ENCODE assay signal across 21 cellular contexts in genomic region chr10:85148693-85149640, GRCh38.
"Had no signal": no experiment of that assay in that cellular context is flagged by ENCODE, and none has a peak within 500 bp of the region (broad histone marks: within the 10 kb centered on the region; RNA-seq: fewer than 3 reads in every experiment).

No MANE protein-coding gene starts in this region.

- H3K36me3 ChIP-seq: transverse colon had no signal

- H3K4me3 Mint-ChIP-seq: activated B cell treated with CpG ODN at 0.5 μM for 24 hours; activated CD4-positive, alpha-beta memory T cell treated with anti-CD3 and anti-CD28 coated beads for 36 hours; activated naive CD4-positive, alpha-beta T cell treated with anti-CD3 and anti-CD28 coated beads, Interleukin-2, amount 10 ng/mL, durations not matched to agents 7 days and 5 days; activated naive CD8-positive, alpha-beta T cell treated with anti-CD3 and anti-CD28 coated beads, Interleukin-2, amount 50 U/mL, for 24 hours; activated T-cell treated with anti-CD3 and anti-CD28 coated beads, Interleukin-2, amount 50 U/mL, for 24 hours; brain; natural killer cell had no signal

- H3K4me1 Mint-ChIP-seq: activated B cell treated with CpG ODN at 0.5 μM for 24 hours; activated naive CD4-positive, alpha-beta T cell treated with anti-CD3 and anti-CD28 coated beads, Interleukin-2, amount 10 ng/mL, durations not matched to agents 7 days and 5 days; activated naive CD8-positive, alpha-beta T cell treated with anti-CD3 and anti-CD28 coated beads, Interleukin-2, amount 50 U/mL, for 24 hours; natural killer cell had no signal

- H3K27ac ChIP-seq: dorsolateral prefrontal cortex, transverse colon had no signal

- FAIRE-seq: keratinocyte had no signal

- H3K9me3 Mint-ChIP-seq: activated CD4-positive, alpha-beta memory T cell treated with anti-CD3 and anti-CD28 coated beads for 36 hours; activated naive CD4-positive, alpha-beta T cell treated with anti-CD3 and anti-CD28 coated beads, Interleukin-2, amount 10 ng/mL, durations not matched to agents 7 days and 5 days; activated naive CD8-positive, alpha-beta T cell treated with anti-CD3 and anti-CD28 coated beads, Interleukin-2, amount 50 U/mL, for 24 hours; activated T-cell treated with anti-CD3 and anti-CD28 coated beads, Interleukin-2, amount 50 U/mL, for 24 hours; activated T-helper 2 cell treated with anti-CD3 and anti-CD28 coated beads, Interferon-gamma antibody, Interleukin-2, Interleukin-4, amounts not matched to agents 10 μg/mL and 5 μg/mL and 100 μg/mL, durations not matched to agents 14 hours and 24 hours and 36 hours had no signal

- H3K9me3 ChIP-seq: transverse colon had no signal

- DNase-seq: activated B cell treated with CpG ODN at 0.5 μM for 24 hours; activated CD4-positive, alpha-beta memory T cell treated with anti-CD3 and anti-CD28 coated beads for 36 hours; activated CD4-positive, alpha-beta T cell treated with anti-CD3 and anti-CD28 coated beads for 4 hours; activated naive CD4-positive, alpha-beta T cell treated with anti-CD3 and anti-CD28 coated beads, Interleukin-2, amount 10 ng/mL, durations not matched to agents 7 days and 5 days; activated naive CD8-positive, alpha-beta T cell treated with anti-CD3 and anti-CD28 coated beads, Interleukin-2, amount 50 U/mL, for 24 hours; activated T-cell treated with anti-CD3 and anti-CD28 coated beads, Interleukin-2, amount 50 U/mL, for 24 hours; anterior cingulate cortex; dorsolateral prefrontal cortex; foreskin fibroblast; hippocampal formation; natural killer cell; nucleus accumbens; retina; stimulated activated naive CD4-positive, alpha-beta T cell treated with Interleukin-2 at 50 U/mL for 16 hours; T-helper 1 cell; T-helper 9 cell; transverse colon had no signal

- H3K27ac Mint-ChIP-seq: activated B cell treated with CpG ODN at 0.5 μM for 24 hours; activated CD4-positive, alpha-beta memory T cell treated with anti-CD3 and anti-CD28 coated beads for 36 hours; activated naive CD4-positive, alpha-beta T cell treated with anti-CD3 and anti-CD28 coated beads, Interleukin-2, amount 10 ng/mL, durations not matched to agents 7 days and 5 days; activated naive CD8-positive, alpha-beta T cell treated with anti-CD3 and anti-CD28 coated beads, Interleukin-2, amount 50 U/mL, for 24 hours; activated T-cell treated with anti-CD3 and anti-CD28 coated beads, Interleukin-2, amount 50 U/mL, for 24 hours; activated T-helper 2 cell treated with anti-CD3 and anti-CD28 coated beads, Interferon-gamma antibody, Interleukin-2, Interleukin-4, amounts not matched to agents 10 μg/mL and 5 μg/mL and 100 μg/mL, durations not matched to agents 14 hours and 24 hours and 36 hours; natural killer cell had no signal

- ATAC-seq: activated naive CD8-positive, alpha-beta T cell treated with anti-CD3 and anti-CD28 coated beads, Interleukin-2, amount 50 U/mL, for 24 hours; left lobe of liver; natural killer cell had no signal

- H3K27me3 ChIP-seq: transverse colon had no signal

- H3K4me3 ChIP-seq: dorsolateral prefrontal cortex, transverse colon had no signal

- H3K27me3 Mint-ChIP-seq: activated B cell treated with CpG ODN at 0.5 μM for 24 hours; activated CD4-positive, alpha-beta memory T cell treated with anti-CD3 and anti-CD28 coated beads for 36 hours; activated naive CD4-positive, alpha-beta T cell treated with anti-CD3 and anti-CD28 coated beads, Interleukin-2, amount 10 ng/mL, durations not matched to agents 7 days and 5 days; activated naive CD8-positive, alpha-beta T cell treated with anti-CD3 and anti-CD28 coated beads, Interleukin-2, amount 50 U/mL, for 24 hours; activated T-cell treated with anti-CD3 and anti-CD28 coated beads, Interleukin-2, amount 50 U/mL, for 24 hours had no signal

- H3K36me3 Mint-ChIP-seq: activated CD4-positive, alpha-beta memory T cell treated with anti-CD3 and anti-CD28 coated beads for 36 hours; activated naive CD4-positive, alpha-beta T cell treated with anti-CD3 and anti-CD28 coated beads, Interleukin-2, amount 10 ng/mL, durations not matched to agents 7 days and 5 days; brain; natural killer cell had no signal
